Comparison of ENCODE assay signal across 1 cellular context in genomic region chr10:49539320-49539885, GRCh38.
TF ChIP-seq lines count a peak whose summit lies in the region.

No MANE protein-coding gene starts in this region.

TF ChIP-seq in SK-N-SH, 30 proteins besides CTCF, POLR2A, EP300 and RAD21 (continued from another document):
- TF ChIP-seq PBX3 (IDR thresholded peaks at IDR 0.05) = no peak
- TF ChIP-seq ZBTB33 (IDR thresholded peaks at IDR 0.05; ENCODE audit: borderline replicate concordance, low read depth) = no peak
